8 cellular contexts compared by ENCODE assay signal in the genomic region with DNA sequence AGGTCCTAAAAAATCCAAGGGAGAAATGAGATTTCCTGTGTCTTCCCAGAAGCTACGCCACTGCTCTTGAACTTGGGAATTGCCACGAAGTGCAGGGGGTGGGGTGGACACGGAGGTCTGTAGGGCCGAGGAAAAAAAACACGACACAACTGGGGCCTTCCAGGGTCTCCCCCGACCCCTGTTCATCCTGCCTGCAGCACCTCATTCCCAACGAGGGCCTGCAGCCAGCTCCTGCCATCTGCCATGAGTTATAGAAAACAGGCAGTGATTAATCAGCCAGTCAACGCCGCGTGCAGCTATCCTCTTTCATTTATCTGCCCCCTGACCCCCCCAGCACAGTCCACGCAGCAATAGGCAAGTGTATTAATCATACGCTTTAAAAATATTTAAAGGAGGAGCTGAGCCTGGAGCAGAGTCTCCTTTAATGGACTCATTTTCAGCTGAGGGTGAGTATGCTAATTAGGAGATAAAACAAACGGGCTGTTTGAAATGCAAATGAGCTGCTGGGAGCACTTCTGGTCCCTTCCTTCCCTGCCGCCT.
DNase-seq lines count a peak whose midpoint lies in the region; ATAC-seq and TF ChIP-seq lines count a peak whose summit lies in the region.
"Had no signal": no experiment of that assay in that cellular context is flagged by ENCODE, and none has a peak within 500 bp of the region (broad histone marks: within the 10 kb centered on the region; RNA-seq: fewer than 3 reads in every experiment).

No MANE protein-coding gene starts in this region.

- no peaks in the 10 kb centered on the region for H3K9me3 ChIP-seq in ES-I3 (ENCODE audit: control insufficient read depth, insufficient read depth, low read length)
- H3K9me3 ChIP-seq in PC-3 (ENCODE audit: low read length) = no peaks in the 10 kb centered on the region
- H3K9me3 ChIP-seq in neural progenitor cell (ENCODE audit: low read depth) = no peaks in the 10 kb centered on the region
- no peaks in the 10 kb centered on the region for H3K9me3 ChIP-seq in effector memory CD4-positive, alpha-beta T cell (ENCODE audit: control insufficient read depth, low read length)

- peak; percentile 70 for ATAC-seq in PC-3

- H3K9ac ChIP-seq in ES-I3 (ENCODE audit: low read depth, low read length) = peak overlapping the region; percentile 29; the same call in 1 of the 2 replicates
- peak overlapping the region; percentile 35; the same call in 1 of the 2 replicates for H3K9ac ChIP-seq in PC-3 (ENCODE audit: low read length)
- H3K9ac ChIP-seq in neural progenitor cell = no peak overlapping the region

- H3K27ac Mint-ChIP-seq in neural progenitor cell = peak overlapping the region; percentile 23

- H3K4me1 ChIP-seq in ES-I3 (ENCODE audit: insufficient read depth, low read length) (no peaks in the 10 kb centered on the region; the same call in 1 of the 2 replicates), PC-3 (ENCODE audit: insufficient read depth, low read length) (peaks cover 22% of the 10 kb centered on the region), neural progenitor cell (peaks cover 13% of the 10 kb centered on the region)
- no peaks in the 10 kb centered on the region for H3K4me1 ChIP-seq in effector memory CD4-positive, alpha-beta T cell (ENCODE audit: control insufficient read depth, insufficient read depth, low read length, poor library complexity, severe bottlenecking)

- no peaks in the 10 kb centered on the region for H3K27me3 ChIP-seq in PC-3 (ENCODE audit: low read length)
- peaks cover 53% of the 10 kb centered on the region for H3K27me3 ChIP-seq in neural progenitor cell
- H3K27me3 ChIP-seq in effector memory CD4-positive, alpha-beta T cell (replicated peaks; ENCODE audit: control insufficient read depth, insufficient read depth, low read length, poor library complexity, severe bottlenecking) = peaks cover 12% of the 10 kb centered on the region

- POLR2A ChIA-PET in PC-3 (lab: Charles Lee; ENCODE audit: unreplicated experiment) = interaction anchor here (0.6 to 1.3 kb wide), 13 partner anchors 10 to 727 kb away, joined by 3 to 28 read pairs (median 4); no protein-coding TSS in a partner anchor

- H3K4me3 ChIP-seq in PC-3 (ENCODE audit: low read length) (peak overlapping the region; percentile 56), neural progenitor cell (peak overlapping the region; percentile 37)
- no peak overlapping the region for H3K4me3 ChIP-seq in effector memory CD4-positive, alpha-beta T cell (ENCODE audit: insufficient read depth, low read depth, low read length, poor library complexity, severe bottlenecking)

- CTCF ChIA-PET in PC-3 (lab: Charles Lee) = interaction anchor here (0.5 to 1.0 kb wide), 4 partner anchors 17 to 992 kb away, joined by 3 to 5 read pairs (median 4); no protein-coding TSS in a partner anchor

- H3K4me3 Mint-ChIP-seq in neural progenitor cell = peak overlapping the region; percentile 72
- H3K4me3 Mint-ChIP-seq: central memory CD8-positive, alpha-beta T cell had no signal

- TF ChIP-seq CTCF in PC-3 (conservative IDR thresholded peaks at IDR 0.05; ENCODE audit: low read depth, low read length) = no peak
- TF ChIP-seq CTCF in neural progenitor cell (IDR thresholded peaks at IDR 0.05) = no peak

- DNase-seq in HS-27A (ENCODE audit: low read depth) (peak; percentile 84), PC-3 (peak; percentile 95), dermis blood vessel endothelial cell (peak; percentile 74), neural progenitor cell (ENCODE audit: low spot score) (peak; percentile 70), NCI-H1092 treated with DMSO at 0.1 percent for 48 hours (lab: John Stamatoyannopoulos, UW) (no peak)
- no peak for DNase-seq in effector memory CD4-positive, alpha-beta T cell

- H3K9me2 ChIP-seq in PC-3 (replicated peaks; ENCODE audit: low read length) = no peaks in the 10 kb centered on the region

- peak overlapping the region; percentile 68 for H2AFZ ChIP-seq in PC-3 (ENCODE audit: low read length)
- H2AFZ ChIP-seq in neural progenitor cell (replicated peaks) = no peak overlapping the region

- no peaks in the 10 kb centered on the region for H3K79me2 ChIP-seq in PC-3 (ENCODE audit: low read length)
- no peaks in the 10 kb centered on the region for H3K79me2 ChIP-seq in neural progenitor cell (ENCODE audit: low read depth)

- H3K27ac ChIP-seq in PC-3 (ENCODE audit: low read length) = no peak overlapping the region
- H3K27ac ChIP-seq in neural progenitor cell = no peak overlapping the region
- no peak overlapping the region for H3K27ac ChIP-seq in effector memory CD4-positive, alpha-beta T cell (ENCODE audit: insufficient read depth, low read length, poor library complexity, severe bottlenecking)

- H3K36me3 Mint-ChIP-seq in neural progenitor cell = no peaks in the 10 kb centered on the region

- no peaks in the 10 kb centered on the region for H3F3A ChIP-seq in PC-3 (ENCODE audit: low read length, unreplicated experiment)
- peaks cover 28% of the 10 kb centered on the region for H3F3A ChIP-seq in neural progenitor cell (ENCODE audit: low read depth)

- H3K4me2 ChIP-seq in PC-3 (ENCODE audit: low read length) (peak overlapping the region; percentile 87), neural progenitor cell (peak overlapping the region; percentile 79)

- H3K27me3 Mint-ChIP-seq in neural progenitor cell (ENCODE audit: insufficient read depth, low read depth) = peaks cover 15% of the 10 kb centered on the region

- no peaks in the 10 kb centered on the region for H3K9me3 Mint-ChIP-seq in neural progenitor cell
- H3K9me3 Mint-ChIP-seq: central memory CD8-positive, alpha-beta T cell had no signal

- peaks cover 44% of the 10 kb centered on the region for H3K4me1 Mint-ChIP-seq in neural progenitor cell
- H3K4me1 Mint-ChIP-seq: central memory CD8-positive, alpha-beta T cell had no signal

- intact Hi-C loops in PC-3 (cut with micrococcal nuclease) = loop anchor here (1.0 to 5.0 kb wide), 3 partner anchors 138 to 733 kb away; no protein-coding TSS in a partner anchor

- BruUV-seq in PC-3 (replicated peaks; lab: Mats Ljungman, UMichigan) = TSS peak; percentile 100

- no peaks in the 10 kb centered on the region for H4K20me1 ChIP-seq in PC-3 (ENCODE audit: low read length)
- H4K20me1 ChIP-seq in neural progenitor cell (ENCODE audit: low read depth) = peaks cover 15% of the 10 kb centered on the region

- H3K36me3 ChIP-seq in ES-I3 (ENCODE audit: insufficient read depth, low read length) (no peaks in the 10 kb centered on the region), PC-3 (ENCODE audit: low read depth, low read length) (no peaks in the 10 kb centered on the region; the same call in 1 of the 2 replicates), neural progenitor cell (no peaks in the 10 kb centered on the region)
- no peaks in the 10 kb centered on the region for H3K36me3 ChIP-seq in effector memory CD4-positive, alpha-beta T cell (ENCODE audit: control insufficient read depth, insufficient read depth, low read length)

Comparison
In these comparisons a context has a peak if more than half of its experiments do, and no peak if none do; other contexts are left out.
1. DNase-seq: peak in HS-27A (single experiment), PC-3 (single experiment), dermis blood vessel endothelial cell (single experiment) and neural progenitor cell (single experiment); none in NCI-H1092 treated with DMSO at 0.1 percent for 48 hours (single experiment) and effector memory CD4-positive, alpha-beta T cell (0 of 3).